26 cellular contexts compared by ENCODE assay signal in genomic region chr13:100195568-100195967, GRCh38.
DNase-seq lines count a peak whose midpoint lies in the region; ATAC-seq, FAIRE-seq and TF ChIP-seq lines count a peak whose summit lies in the region.
"Had no signal": no experiment of that assay in that cellular context is flagged by ENCODE, and none has a peak within 500 bp of the region (broad histone marks: within the 10 kb centered on the region; RNA-seq: fewer than 3 reads in every experiment).

No MANE protein-coding gene starts in this region.

- H3K9me1 ChIP-seq in endothelial cell of umbilical vein (replicated peaks; ENCODE audit: control insufficient read depth, extremely low read depth, insufficient read depth, low read length): no peaks in the 10 kb centered on the region

- H3K27me3 ChIP-seq in HUES6 (ENCODE audit: control insufficient read depth, insufficient read depth, low read length): no peaks in the 10 kb centered on the region
- no peaks in the 10 kb centered on the region for H3K27me3 ChIP-seq in endothelial cell of umbilical vein (ENCODE audit: control insufficient read depth in 2 of 2, insufficient read depth in 2 of 2, low read length in 2 of 2)
- H3K27me3 ChIP-seq: BLaER1 treated with 17β-estradiol and CSF1 and Interleukin-3, amounts not matched to agents 10 nM and 100 nM; Peyer's patch; SJSA1 had no signal

- no peak for ATAC-seq in GM18870 (IDR thresholded peaks at IDR 0.05; ENCODE audit: unreplicated experiment)

- TF ChIP-seq POLR2A in endothelial cell of umbilical vein (IDR thresholded peaks at IDR 0.05; ENCODE audit: low read depth, low read length): no peak

- no peak overlapping the region for H3K9ac ChIP-seq in HUES6 (ENCODE audit: low read length)
- H3K9ac ChIP-seq in endothelial cell of umbilical vein (replicated peaks; ENCODE audit: extremely low read depth, insufficient read depth, low read length): no peak overlapping the region
- H3K9ac ChIP-seq: BLaER1 treated with 17β-estradiol and CSF1 and Interleukin-3, amounts not matched to agents 10 nM and 100 nM; KMS-11 had no signal

- H3K4me3 ChIP-seq in HUES6 (ENCODE audit: low read depth, low read length): 0 out of 2 replicates have a peak overlapping the region, but pooled peaks have one; percentile 19
- H3K4me3 ChIP-seq in endothelial cell of umbilical vein (replicated peaks in 1 of 3; ENCODE audit: insufficient read depth in 1 of 3, low read depth in 1 of 3, low read length in 3 of 3): no peak overlapping the region
- H3K4me3 ChIP-seq: BLaER1 treated with 17β-estradiol and CSF1 and Interleukin-3, amounts not matched to agents 10 nM and 100 nM; Peyer's patch; SJSA1 had no signal

- no peak overlapping the region for H2AFZ ChIP-seq in endothelial cell of umbilical vein (ENCODE audit: low read depth, low read length)

- BruUV-seq in endothelial cell of umbilical vein (replicated peaks; lab: Mats Ljungman, UMichigan): no TSS peak

- H3K9me3 ChIP-seq in HUES6 (ENCODE audit: control insufficient read depth, insufficient read depth, low read depth, low read length): no peaks in the 10 kb centered on the region
- no peaks in the 10 kb centered on the region for H3K9me3 ChIP-seq in endothelial cell of umbilical vein (replicated peaks; ENCODE audit: control insufficient read depth, insufficient read depth, low read length)
- H3K9me3 ChIP-seq: BLaER1 treated with 17β-estradiol and CSF1 and Interleukin-3, amounts not matched to agents 10 nM and 100 nM; Peyer's patch; SJSA1 had no signal

- POLR2A ChIA-PET in endothelial cell of umbilical vein (lab: Charles Lee): no interaction called here

- H3K4me2 ChIP-seq in endothelial cell of umbilical vein (ENCODE audit: insufficient read depth, low read length): no peak overlapping the region
- H3K4me2 ChIP-seq: BLaER1 treated with 17β-estradiol and CSF1 and Interleukin-3, amounts not matched to agents 10 nM and 100 nM; KMS-11 had no signal

- no peaks in the 10 kb centered on the region for H3K79me2 ChIP-seq in endothelial cell of umbilical vein (ENCODE audit: control insufficient read depth, insufficient read depth, low read length)

- in situ Hi-C loops in KBM-7 (cut with MboI; ENCODE audit: low pct_unique_long_range_greater_than_20kb, low sequenced_read_pairs): no loop called here

- dilution Hi-C loops in endothelial cell of umbilical vein (cut with MboI; ENCODE audit: extremely low pct_ligation_motif_present, low sequenced_read_pairs): no loop called here

- no peak for TF ChIP-seq CTCF in endothelial cell of umbilical vein (IDR thresholded peaks at IDR 0.05; ENCODE audit: extremely low read depth in 1 of 2, insufficient read depth in 1 of 2, low read depth in 1 of 2, low read length in 2 of 2)

- FAIRE-seq in G401.6 (lab: Jason Lieb, UNC): peak; percentile 28
- peak; percentile 18 for FAIRE-seq in endothelial cell of umbilical vein (lab: Jason Lieb, UNC)
- FAIRE-seq: GM12892 had no signal

- peaks cover 50% of the 10 kb centered on the region for H3K4me1 ChIP-seq in HUES6 (ENCODE audit: control insufficient read depth, insufficient read depth, low read length)
- H3K4me1 ChIP-seq in endothelial cell of umbilical vein (ENCODE audit: control insufficient read depth, extremely low read depth, insufficient read depth, low read length): no peaks in the 10 kb centered on the region
- H3K4me1 ChIP-seq: BLaER1 treated with 17β-estradiol and CSF1 and Interleukin-3, amounts not matched to agents 10 nM and 100 nM; Peyer's patch; SJSA1 had no signal

- DNase-seq in endothelial cell of umbilical vein (ENCODE audit: low read depth, low spot score) (no peak), iPS-NIHi11 (ENCODE audit: low spot score) (peak; percentile 37), hippocampal formation (lab: John Stamatoyannopoulos, UW) (no peak), posterior cingulate gyrus (no peak), KBM-7 (no peak)
- DNase-seq: 8988T; CD4-positive, alpha-beta memory T cell; DND-41; GOT3; HFFc6; NCI-H1092 treated with DMSO at 0.1 percent for 48 hours; NCI-H1436 treated with DMSO at 0.1 percent for 48 hours; NCI-H2029; NCI-H2171; NCI-H345; NCI-H524; NCI-H774; NK-92 treated with Interleukin-12 subunit alpha and Interleukin-12 subunit beta, amount 100 ng/mL, for 24 hours; Peyer's patch had no signal

- intact Hi-C loops in endothelial cell of umbilical vein (cut with micrococcal nuclease) (no loop called here), posterior cingulate gyrus (cut with DNase I) (no loop called here)

- CTCF ChIA-PET in endothelial cell of umbilical vein (lab: Charles Lee): interaction anchor here (0.8 to 1.1 kb wide), 3 partner anchors 29 to 40 kb away, joined by 3 read pairs; no protein-coding TSS in a partner anchor

- peak overlapping the region; percentile 60; the same call in 1 of the 2 replicates for H3K27ac ChIP-seq in HUES6 (ENCODE audit: low read depth, low read length)
- no peak overlapping the region for H3K27ac ChIP-seq in endothelial cell of umbilical vein (ENCODE audit: insufficient read depth, low read depth, low read length)
- H3K27ac ChIP-seq: BLaER1 treated with 17β-estradiol and CSF1 and Interleukin-3, amounts not matched to agents 10 nM and 100 nM; KMS-11; Peyer's patch; SJSA1 had no signal

- H4K20me1 ChIP-seq in endothelial cell of umbilical vein (replicated peaks; ENCODE audit: control insufficient read depth, extremely low read depth, insufficient read depth, low read length): no peaks in the 10 kb centered on the region
- H4K20me1 ChIP-seq: BLaER1 treated with 17β-estradiol and CSF1 and Interleukin-3, amounts not matched to agents 10 nM and 100 nM had no signal

- H3K36me3 ChIP-seq in HUES6 (ENCODE audit: control insufficient read depth, insufficient read depth, low read length) (no peaks in the 10 kb centered on the region), endothelial cell of umbilical vein (ENCODE audit: control insufficient read depth in 2 of 2, extremely low read depth in 1 of 2, insufficient read depth in 2 of 2, low read length in 2 of 2) (no peaks in the 10 kb centered on the region)
- H3K36me3 ChIP-seq: BLaER1 treated with 17β-estradiol and CSF1 and Interleukin-3, amounts not matched to agents 10 nM and 100 nM; Peyer's patch had no signal

TF ChIP-seq in endothelial cell of umbilical vein, 7 proteins besides CTCF, POLR2A, EP300 and RAD21:
- TF ChIP-seq FOS (IDR thresholded peaks at IDR 0.05; ENCODE audit: borderline replicate concordance, insufficient read depth, low read length): no peak
- TF ChIP-seq EZH2 (IDR thresholded peaks at IDR 0.05; ENCODE audit: borderline replicate concordance, low read depth, low read length, severe bottlenecking): no peak
- no peak for TF ChIP-seq POLR2AphosphoS5 (IDR thresholded peaks at IDR 0.05; ENCODE audit: insufficient read depth, low read depth, low read length)
- TF ChIP-seq GATA2 (IDR thresholded peaks at IDR 0.05; ENCODE audit: insufficient read depth, insufficient read length, low read depth, low read length): no peak
- TF ChIP-seq JUN (IDR thresholded peaks at IDR 0.05; ENCODE audit: borderline replicate concordance, insufficient read depth, insufficient read length, low read depth): no peak
- no peak for TF ChIP-seq MAX (IDR thresholded peaks at IDR 0.05; ENCODE audit: insufficient read depth, insufficient read length)
- TF ChIP-seq MYC (IDR thresholded peaks at IDR 0.05; ENCODE audit: low read depth, low read length): no peak
